8 cellular contexts compared by ENCODE assay signal in genomic region chr2:170770304-170771048, GRCh38. TPM values are rescaled to one million over a fixed set of nuclear protein-coding genes. Genes with fewer than 3 reads are reported as not detected.
A peak's percentile ranks its signal among the peaks of the same experiment; 100 is the strongest.
DNase-seq lines count a peak whose midpoint lies in the region; ATAC-seq and TF ChIP-seq lines count a peak whose summit lies in the region.

ERICH2 (plus strand) TSS chr2:170770378; CDS start chr2:170770682, 304 bp downstream.

- H3K27ac Mint-ChIP-seq in activated naive CD8-positive, alpha-beta T cell treated with anti-CD3 and anti-CD28 coated beads, Interleukin-2, amount 50 U/mL, for 24 hours = peak within 1 kb of the TSS; percentile 71

- no peaks in the 10 kb centered on the region for H4K20me1 ChIP-seq in HCT116 (ENCODE audit: insufficient read depth)

- no peak for TF ChIP-seq RAD21 in HCT116 (IDR thresholded peaks at IDR 0.05; ENCODE audit: low read depth)

- peak; percentile 90 for ATAC-seq in HCT116
- peak; percentile 87 for ATAC-seq in activated naive CD8-positive, alpha-beta T cell treated with anti-CD3 and anti-CD28 coated beads, Interleukin-2, amount 50 U/mL, for 24 hours
- peak; percentile 98 to 99 for ATAC-seq in left cardiac atrium
- peak; percentile 93 to 97 for ATAC-seq in upper lobe of left lung (ENCODE audit: low FRiP score in 2 of 2)

- peak within 1 kb of the TSS; percentile 63 for H3K27ac ChIP-seq in HCT116 (ENCODE audit: low read depth, low read length)
- H3K27ac ChIP-seq in upper lobe of left lung = peak within 1 kb of the TSS; percentile 71 to 93 (median 84)

- H3K4me3 Mint-ChIP-seq in activated naive CD8-positive, alpha-beta T cell treated with anti-CD3 and anti-CD28 coated beads, Interleukin-2, amount 50 U/mL, for 24 hours = peak within 1 kb of the TSS; percentile 84

- RAD21 ChIA-PET in HCT116 (lab: Charles Lee; ENCODE audit: low non-redundant PET in 1 of 2, low total read pairs in 2 of 2, uncharacterized antibody in 2 of 2, unreplicated experiment in 2 of 2) = interaction anchor here (0.7 to 0.8 kb wide), 2 partner anchors 45 to 361 kb away, joined by 3 read pairs; no protein-coding TSS in a partner anchor

- H3K9me2 ChIP-seq in HCT116 (ENCODE audit: insufficient read depth) = no peaks in the 10 kb centered on the region

- DNase-seq in ELF-1 (ENCODE audit: low read depth, low spot score) (peak; percentile 92), HCT116 (ENCODE audit: low read depth, low spot score) (peak; percentile 80), NB4 (ENCODE audit: low read depth) (peak; percentile 87), SW 1271 (lab: John Stamatoyannopoulos, UW) (peak; percentile 51 to 80), left cardiac atrium (peak; percentile 78), posterior vena cava (ENCODE audit: low spot score) (peak; percentile 85), upper lobe of left lung (peak; percentile 87 to 95)
- peak; percentile 73 for DNase-seq in activated naive CD8-positive, alpha-beta T cell treated with anti-CD3 and anti-CD28 coated beads, Interleukin-2, amount 50 U/mL, for 24 hours

- WGBS in upper lobe of left lung, 2 donors = 0% methylated on average over 20 to 27 of the region's 54 CpGs

- H3K4me1 Mint-ChIP-seq in activated naive CD8-positive, alpha-beta T cell treated with anti-CD3 and anti-CD28 coated beads, Interleukin-2, amount 50 U/mL, for 24 hours = peaks cover 11% of the 10 kb centered on the region

- H2AFZ ChIP-seq in HCT116 (ENCODE audit: low read depth, low read length, poor library complexity, severe bottlenecking) = peak within 1 kb of the TSS; percentile 74

- no peaks in the 10 kb centered on the region for H3K79me2 ChIP-seq in HCT116 (ENCODE audit: insufficient read depth, low read length)

- H3K27me3 Mint-ChIP-seq in activated naive CD8-positive, alpha-beta T cell treated with anti-CD3 and anti-CD28 coated beads, Interleukin-2, amount 50 U/mL, for 24 hours = peaks cover 28% of the 10 kb centered on the region

- peak in 1 of 3 experiments; percentile 18; a peak in 1 of 6 replicates for TF ChIP-seq CTCF in HCT116 (IDR thresholded peaks at IDR 0.05 in 2 of 3, conservative IDR thresholded peaks at IDR 0.05 in 1 of 3; ENCODE audit: borderline replicate concordance in 1 of 3, insufficient read depth in 1 of 3, low read depth in 2 of 3, low read length in 2 of 3)
- TF ChIP-seq CTCF in NB4 (IDR thresholded peaks at IDR 0.05; ENCODE audit: low read depth, low read length) = peak; percentile 13
- no peak for TF ChIP-seq CTCF in upper lobe of left lung (IDR thresholded peaks at IDR 0.05)

- CTCF ChIA-PET in HCT116 (lab: Charles Lee) = interaction anchor here (0.6 to 1.6 kb wide), 4 partner anchors 45 to 722 kb away, joined by 4 to 5 read pairs (median 4); no protein-coding TSS in a partner anchor

- H3K4me1 ChIP-seq in HCT116 (ENCODE audit: control insufficient read depth in 1 of 2, insufficient read depth in 2 of 2, low read length in 2 of 2) (peaks cover 4 to 9% of the 10 kb centered on the region in 2 experiments; a peak in 2 of 4 replicates), upper lobe of left lung (peaks cover 8 to 22% (median 19%) of the 10 kb centered on the region in 4 donors)

- peak within 1 kb of the TSS; percentile 69 for H3K9ac ChIP-seq in HCT116 (ENCODE audit: low read length)

- TF ChIP-seq POLR2A in HCT116 (IDR thresholded peaks at IDR 0.05; ENCODE audit: borderline replicate concordance, extremely low read depth, insufficient read depth, insufficient read length) = no peak
- TF ChIP-seq POLR2A in NB4 (IDR thresholded peaks at IDR 0.05; ENCODE audit: extremely low read depth, insufficient read length) = peak; percentile 30
- peak in 3 of 4 donors; percentile 32 to 63 (median 41) for TF ChIP-seq POLR2A in upper lobe of left lung (IDR thresholded peaks at IDR 0.05)

- TSS peak; percentile 91 for BruUV-seq in HCT116 (replicated peaks; lab: Mats Ljungman, UMichigan)

- intact Hi-C loops in HCT116 (cut with micrococcal nuclease) = no loop called here
- intact Hi-C loops in left cardiac atrium (cut with DNase I) = no loop called here
- intact Hi-C loops in posterior vena cava (cut with DNase I) = no loop called here

- H3K4me3 ChIP-seq in HCT116 (replicated peaks in 1 of 2; ENCODE audit: low read depth in 1 of 2, low read length in 2 of 2) (peak within 1 kb of the TSS; percentile 81), NB4 (ENCODE audit: low read depth, low read length) (peak within 1 kb of the TSS; percentile 86), upper lobe of left lung (peak within 1 kb of the TSS; percentile 34 to 76 (median 73))

- no peaks in the 10 kb centered on the region for H3K27me3 ChIP-seq in HCT116 (ENCODE audit: insufficient read depth, low read length)
- H3K27me3 ChIP-seq in upper lobe of left lung = no peaks in the 10 kb centered on the region

- TF ChIP-seq EP300 in upper lobe of left lung (IDR thresholded peaks at IDR 0.05) = no peak

- no peaks in the 10 kb centered on the region for H3K9me3 Mint-ChIP-seq in activated naive CD8-positive, alpha-beta T cell treated with anti-CD3 and anti-CD28 coated beads, Interleukin-2, amount 50 U/mL, for 24 hours

- no peaks in the 10 kb centered on the region for H3K36me3 Mint-ChIP-seq in activated naive CD8-positive, alpha-beta T cell treated with anti-CD3 and anti-CD28 coated beads, Interleukin-2, amount 50 U/mL, for 24 hours (ENCODE audit: low read depth)

- H3K4me2 ChIP-seq in HCT116 (ENCODE audit: low read length) = peak within 1 kb of the TSS; percentile 96

- POLR2A ChIA-PET in HCT116 (lab: Charles Lee) = no interaction called here

- no peaks in the 10 kb centered on the region for H3K9me3 ChIP-seq in HCT116 (ENCODE audit: control insufficient read depth in 1 of 2, insufficient read depth in 1 of 2, low read depth in 1 of 2, low read length in 2 of 2)
- no peaks in the 10 kb centered on the region for H3K9me3 ChIP-seq in upper lobe of left lung

- H3K36me3 ChIP-seq in HCT116 (ENCODE audit: control insufficient read depth in 1 of 2, insufficient read depth in 2 of 2, low read length in 2 of 2) = no peaks in the 10 kb centered on the region
- H3K36me3 ChIP-seq in upper lobe of left lung = no peaks in the 10 kb centered on the region

TF ChIP-seq in HCT116, 20 proteins besides CTCF, POLR2A, EP300 and RAD21:
- TF ChIP-seq POLR2AphosphoS5 (IDR thresholded peaks at IDR 0.05; ENCODE audit: low read depth, low read length) (peak; percentile 77), YY1 (IDR thresholded peaks at IDR 0.05; ENCODE audit: extremely low read depth, insufficient replicate concordance, low read depth, low read length) (peak; percentile 49)
- TF ChIP-seq, protein P1, sequence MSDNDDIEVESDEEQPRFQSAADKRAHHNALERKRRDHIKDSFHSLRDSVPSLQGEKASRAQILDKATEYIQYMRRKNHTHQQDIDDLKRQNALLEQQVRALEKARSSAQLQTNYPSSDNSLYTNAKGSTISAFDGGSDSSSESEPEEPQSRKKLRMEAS (IDR thresholded peaks at IDR 0.05) = peak; percentile 45
- TF ChIP-seq, protein P2, sequence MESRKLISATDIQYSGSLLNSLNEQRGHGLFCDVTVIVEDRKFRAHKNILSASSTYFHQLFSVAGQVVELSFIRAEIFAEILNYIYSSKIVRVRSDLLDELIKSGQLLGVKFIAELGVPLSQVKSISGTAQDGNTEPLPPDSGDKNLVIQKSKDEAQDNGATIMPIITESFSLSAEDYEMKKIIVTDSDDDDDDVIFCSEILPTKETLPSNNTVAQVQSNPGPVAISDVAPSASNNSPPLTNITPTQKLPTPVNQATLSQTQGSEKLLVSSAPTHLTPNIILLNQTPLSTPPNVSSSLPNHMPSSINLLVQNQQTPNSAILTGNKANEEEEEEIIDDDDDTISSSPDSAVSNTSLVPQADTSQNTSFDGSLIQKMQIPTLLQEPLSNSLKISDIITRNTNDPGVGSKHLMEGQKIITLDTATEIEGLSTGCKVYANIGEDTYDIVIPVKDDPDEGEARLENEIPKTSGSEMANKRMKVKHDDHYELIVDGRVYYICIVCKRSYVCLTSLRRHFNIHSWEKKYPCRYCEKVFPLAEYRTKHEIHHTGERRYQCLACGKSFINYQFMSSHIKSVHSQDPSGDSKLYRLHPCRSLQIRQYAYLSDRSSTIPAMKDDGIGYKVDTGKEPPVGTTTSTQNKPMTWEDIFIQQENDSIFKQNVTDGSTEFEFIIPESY (IDR thresholded peaks at IDR 0.05; ENCODE audit: extremely low read depth, insufficient replicate concordance, low read length) = no peak

RNA-seq across cellular contexts. Expression of gene ERICH2, which starts in this region (rescaled TPM):
- 2.4 TPM for total RNA-seq in HCT116 (2021; ENCODE audit: unreplicated experiment)
- polyA plus RNA-seq in HCT116 (2012) = 2.0 and 2.3 TPM in 2 replicates
- 1 to 10 TPM; 1.2 TPM for total RNA-seq in left cardiac atrium
- under 1 TPM in 1 of 2 donors, not detected in 1; 0.74 TPM for total RNA-seq in posterior vena cava
- total RNA-seq in upper lobe of left lung = 10 to 100 TPM in 1 of 6 donors, 1 to 10 TPM in 5; 1.6 to 19.7 (median 4.3) TPM

Comparison
In these comparisons a context has a peak if more than half of its experiments do, and no peak if none do; other contexts are left out.
1. Peak in every context shown above with its lines: DNase-seq, ATAC-seq, H3K4me3 ChIP-seq and H3K27ac ChIP-seq.
2. Peak in DNase-seq in posterior vena cava; RNA of the gene not detected or under 1 TPM.